Comparison of ENCODE assay signal across 9 cellular contexts in genomic region chr6:1613631-1614447, GRCh38. TPM values are rescaled to one million over a fixed set of nuclear protein-coding genes. Genes with fewer than 3 reads are reported as not detected.
DNase-seq lines count a peak whose midpoint lies in the region; ATAC-seq and TF ChIP-seq lines count a peak whose summit lies in the region.
"Had no signal": no experiment of that assay in that cellular context is flagged by ENCODE, and none has a peak within 500 bp of the region (broad histone marks: within the 10 kb centered on the region; RNA-seq: fewer than 3 reads in every experiment).

No MANE protein-coding gene starts in this region.

- DNase-seq in AG09309 (ENCODE audit: low read depth) (no peak), dorsolateral prefrontal cortex (no peak), mucosa of descending colon (no peak), hippocampal formation (lab: John Stamatoyannopoulos, UW) (no peak), NCI-H1930 (lab: John Stamatoyannopoulos, UW) (no peak), NCI-H146 treated with DMSO at 0.1 percent for 48 hours (lab: John Stamatoyannopoulos, UW; ENCODE audit: unreplicated experiment) (no peak)
- DNase-seq: activated naive CD8-positive, alpha-beta T cell treated with anti-CD3 and anti-CD28 coated beads, Interleukin-2, amount 10 ng/mL, durations not matched to agents 7 days and 5 days had no signal

- H3K36me3 ChIP-seq in HUES48 (ENCODE audit: control insufficient read depth, insufficient read depth, low read length) (no peaks in the 10 kb centered on the region), mucosa of descending colon (ENCODE audit: low read depth) (no peaks in the 10 kb centered on the region)

- intact Hi-C loops in dorsolateral prefrontal cortex (cut with DNase I) = no loop called here
- intact Hi-C loops in mucosa of descending colon (cut with DNase I, micrococcal nuclease) = no loop called here

- no peak overlapping the region for H3K9ac ChIP-seq in HUES48 (ENCODE audit: low read depth, low read length)

- H3K4me1 ChIP-seq in HUES48 (ENCODE audit: control insufficient read depth, insufficient read depth, low read length) (0 out of 2 replicates have a peak, but pooled peaks cover 3% of the 10 kb centered on the region), mucosa of descending colon (ENCODE audit: low read depth) (peaks cover 38% of the 10 kb centered on the region)

- H3K27me3 ChIP-seq in HUES48 (ENCODE audit: control insufficient read depth, insufficient read depth, low read length) (peaks cover 98% of the 10 kb centered on the region), dorsolateral prefrontal cortex (peaks cover 5 to 98% (median 84%) of the 10 kb centered on the region in 45 donors)

- TF ChIP-seq CTCF in AG09309 (IDR thresholded peaks at IDR 0.05; ENCODE audit: control insufficient read depth, insufficient read depth, low read depth, low read length, missing control alignments) = no peak
- no peak for TF ChIP-seq CTCF in dorsolateral prefrontal cortex (IDR thresholded peaks at IDR 0.05 in 54 of 56, conservative IDR thresholded peaks at IDR 0.05 in 2 of 56; ENCODE audit: low read depth in 1 of 56, partially characterized antibody in 56 of 56)
- TF ChIP-seq CTCF in mucosa of descending colon (IDR thresholded peaks at IDR 0.05) = no peak

- no peaks in the 10 kb centered on the region for H3K9me3 ChIP-seq in HUES48 (ENCODE audit: control insufficient read depth, insufficient read depth, low read length)
- H3K9me3 ChIP-seq in mucosa of descending colon = no peaks in the 10 kb centered on the region

- ATAC-seq in mucosa of descending colon = peak; percentile 39
- no peak for ATAC-seq in HG03469 (IDR thresholded peaks at IDR 0.05; ENCODE audit: unreplicated experiment)

- H3K27ac ChIP-seq in HUES48 (ENCODE audit: low read depth, low read length) (no peak overlapping the region), dorsolateral prefrontal cortex (peak overlapping the region in 48 of 59 donors; percentile 18 to 96 (median 74))

- H3K4me3 ChIP-seq in AG09309 (ENCODE audit: control insufficient read depth, low read depth, low read length) (peak overlapping the region; percentile 75), HUES48 (ENCODE audit: low read depth, low read length) (peak overlapping the region; percentile 38; the same call in 1 of the 2 replicates), dorsolateral prefrontal cortex (peak overlapping the region in 58 of 59 donors; percentile 3 to 71 (median 48)), mucosa of descending colon (no peak overlapping the region)

RNA-seq across cellular contexts. Expression of gene FOXC1, which starts 4.1 kb away (rescaled TPM):
- 10 to 100 TPM in 23 of 120 experiments, 1 to 10 TPM in 97; 2.7 to 22.9 (median 6.6) TPM for total RNA-seq in dorsolateral prefrontal cortex
- total RNA-seq in mucosa of descending colon = 1 to 10 TPM; 1.1 to 1.7 (median 1.6) TPM
- total RNA-seq: activated naive CD8-positive, alpha-beta T cell treated with anti-CD3 and anti-CD28 coated beads, Interleukin-2, amount 10 ng/mL, durations not matched to agents 7 days and 5 days had no signal
